ENCODE assay signal across 28 cellular contexts in the genomic region with DNA sequence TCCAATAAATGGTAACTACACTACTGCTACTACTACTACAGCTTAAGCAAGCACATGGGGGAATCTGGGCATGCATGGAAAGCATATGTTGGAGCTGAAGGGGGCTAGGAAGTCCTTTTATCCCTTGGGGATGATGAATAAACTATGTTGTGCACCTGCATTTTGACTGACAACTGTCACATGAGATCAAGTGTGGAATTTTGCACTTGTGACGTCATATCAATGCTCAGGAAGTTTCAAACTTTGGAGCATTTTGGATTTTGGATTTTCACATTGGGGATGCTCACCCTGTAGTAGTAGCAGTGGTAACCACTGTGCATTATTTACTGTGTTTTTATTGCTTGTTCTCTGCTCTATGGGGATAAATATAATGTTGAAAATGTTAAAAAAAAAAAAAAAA.
"Had no signal": no experiment of that assay in that cellular context is flagged by ENCODE, and none has a peak within 500 bp of the region (broad histone marks: within the 10 kb centered on the region; RNA-seq: fewer than 3 reads in every experiment).

No MANE protein-coding gene starts in this region.

- H3K36me3 ChIP-seq: stomach, suprapubic skin, thoracic aorta, thyroid gland, tibial artery, tibial nerve, transverse colon, upper lobe of left lung, upper lobe of right lung, uterus, vagina had no signal

- H3K4me3 Mint-ChIP-seq: stimulated activated effector memory CD8-positive, alpha-beta T cell treated with anti-CD3 and anti-CD28 coated beads, Interleukin-12 subunit alpha, Interleukin-12 subunit beta, amount 100 ng/mL, for 72 hours; stimulated activated memory B cell treated with anti-CD40 and anti-IgM and Interleukin-4, amounts not matched to agents 10 μg/mL and 1 μg/mL and 100 μg/mL, for 72 hours; stimulated activated naive B cell treated with anti-CD40 and anti-IgM and Interleukin-4, amounts not matched to agents 10 μg/mL and 1 μg/mL and 100 μg/mL, for 72 hours; stimulated activated naive CD8-positive, alpha-beta T cell treated with anti-CD3 and anti-CD28 coated beads, Interleukin-15, amount 100 ng/mL, for 72 hours; stimulated activated naive CD8-positive, alpha-beta T cell treated with anti-CD3 and anti-CD28 coated beads, Interleukin-15, Interleukin-2, amounts not matched to agents 100 ng/mL and 50 ng/mL, for 24 hours; type B pancreatic cell had no signal

- H3K27ac ChIP-seq: stomach, suprapubic skin, testis, thoracic aorta, thyroid gland, tibial artery, tibial nerve, transverse colon, upper lobe of left lung, upper lobe of right lung, uterus, vagina had no signal

- FAIRE-seq: urothelium cell line had no signal

- H3K27me3 ChIP-seq: stomach, suprapubic skin, testis, thyroid gland, tibial artery, tibial nerve, upper lobe of left lung, upper lobe of right lung, uterus, vagina had no signal

- H3K9me3 Mint-ChIP-seq: type B pancreatic cell had no signal

- H3K4me3 ChIP-seq: stomach, suprapubic skin, testis, thoracic aorta, thyroid gland, tibial artery, tibial nerve, transverse colon, upper lobe of left lung, upper lobe of right lung, uterus, vagina had no signal

- H3K9me3 ChIP-seq: stomach, suprapubic skin, testis, thoracic aorta, thyroid gland, tibial artery, upper lobe of left lung, upper lobe of right lung, uterus, vagina had no signal

- H3K4me1 ChIP-seq: stomach, suprapubic skin, testis, thyroid gland, tibial artery, tibial nerve, transverse colon, upper lobe of left lung, upper lobe of right lung, uterus, vagina had no signal

- DNase-seq: stimulated activated CD4-positive, alpha-beta T cell treated with anti-CD3 and anti-CD28 coated beads, Interleukin-2, amount 100 ng/mL, for 48 hours; stimulated activated CD4-positive, alpha-beta T cell treated with anti-CD3 and anti-CD28 coated beads, Interleukin-4, amount 100 ng/mL, for 1 hour; stimulated activated CD4-positive, alpha-beta T cell treated with anti-CD3 and anti-CD28 coated beads, Interleukin-4, amount 100 ng/mL, for 24 hours; stimulated activated CD4-positive, alpha-beta T cell treated with anti-CD3 and anti-CD28 coated beads, Interleukin-4, amount 100 ng/mL, for 4 hours; stimulated activated naive B cell treated with anti-CD40 and anti-IgM and Interleukin-4, amounts not matched to agents 10 μg/mL and 1 μg/mL and 100 μg/mL, for 72 hours; stimulated activated naive CD4-positive, alpha-beta T cell; stimulated activated naive CD4-positive, alpha-beta T cell treated with Interleukin-2 at 50 U/mL for 16 hours; stimulated activated naive CD8-positive, alpha-beta T cell treated with anti-CD3 and anti-CD28 coated beads, Interleukin-15, amount 100 ng/mL, for 72 hours; stimulated activated naive CD8-positive, alpha-beta T cell treated with anti-CD3 and anti-CD28 coated beads, Interleukin-15, Interleukin-2, amounts not matched to agents 100 U/mL and 50 U/mL, for 24 hours; stomach; substantia nigra; testis; thyroid gland; tibial artery; transverse colon; trophoblast cell; upper lobe of left lung; upper lobe of right lung; uterus had no signal

- H3K36me3 Mint-ChIP-seq: stimulated activated effector memory CD8-positive, alpha-beta T cell treated with anti-CD3 and anti-CD28 coated beads, Interleukin-12 subunit alpha, Interleukin-12 subunit beta, amount 100 ng/mL, for 72 hours; stimulated activated memory B cell treated with anti-CD40 and anti-IgM and Interleukin-4, amounts not matched to agents 10 μg/mL and 1 μg/mL and 100 μg/mL, for 72 hours; stimulated activated naive B cell treated with anti-CD40 and anti-IgM and Interleukin-4, amounts not matched to agents 10 μg/mL and 1 μg/mL and 100 μg/mL, for 72 hours; type B pancreatic cell had no signal

- H3K27me3 Mint-ChIP-seq: type B pancreatic cell had no signal

- H3K27ac Mint-ChIP-seq: stimulated activated effector memory CD8-positive, alpha-beta T cell treated with anti-CD3 and anti-CD28 coated beads, Interleukin-12 subunit alpha, Interleukin-12 subunit beta, amount 100 ng/mL, for 72 hours; stimulated activated memory B cell treated with anti-CD40 and anti-IgM and Interleukin-4, amounts not matched to agents 10 μg/mL and 1 μg/mL and 100 μg/mL, for 72 hours; stimulated activated naive B cell treated with anti-CD40 and anti-IgM and Interleukin-4, amounts not matched to agents 10 μg/mL and 1 μg/mL and 100 μg/mL, for 72 hours; stimulated activated naive CD8-positive, alpha-beta T cell treated with anti-CD3 and anti-CD28 coated beads, Interleukin-15, amount 100 ng/mL, for 72 hours; stimulated activated naive CD8-positive, alpha-beta T cell treated with anti-CD3 and anti-CD28 coated beads, Interleukin-15, Interleukin-2, amounts not matched to agents 100 ng/mL and 50 ng/mL, for 24 hours; type B pancreatic cell had no signal

- ATAC-seq: stimulated activated effector memory CD8-positive, alpha-beta T cell treated with anti-CD3 and anti-CD28 coated beads, Interleukin-12 subunit alpha, Interleukin-12 subunit beta, amount 100 ng/mL, for 72 hours; stimulated activated memory B cell treated with anti-CD40 and anti-IgM and Interleukin-4, amounts not matched to agents 10 μg/mL and 1 μg/mL and 100 μg/mL, for 72 hours; stimulated activated naive B cell treated with anti-CD40 and anti-IgM and Interleukin-4, amounts not matched to agents 10 μg/mL and 1 μg/mL and 100 μg/mL, for 72 hours; stimulated activated naive CD8-positive, alpha-beta T cell treated with anti-CD3 and anti-CD28 coated beads, Interleukin-15, amount 100 ng/mL, for 72 hours; stimulated activated naive CD8-positive, alpha-beta T cell treated with anti-CD3 and anti-CD28 coated beads, Interleukin-15, Interleukin-2, amounts not matched to agents 100 U/mL and 50 U/mL, for 24 hours; upper lobe of right lung had no signal

- H3K4me1 Mint-ChIP-seq: stimulated activated effector memory CD8-positive, alpha-beta T cell treated with anti-CD3 and anti-CD28 coated beads, Interleukin-12 subunit alpha, Interleukin-12 subunit beta, amount 100 ng/mL, for 72 hours; stimulated activated memory B cell treated with anti-CD40 and anti-IgM and Interleukin-4, amounts not matched to agents 10 μg/mL and 1 μg/mL and 100 μg/mL, for 72 hours; stimulated activated naive B cell treated with anti-CD40 and anti-IgM and Interleukin-4, amounts not matched to agents 10 μg/mL and 1 μg/mL and 100 μg/mL, for 72 hours; stimulated activated naive CD8-positive, alpha-beta T cell treated with anti-CD3 and anti-CD28 coated beads, Interleukin-15, amount 100 ng/mL, for 72 hours had no signal
